Comparison of ENCODE assay signal across 22 cellular contexts in genomic region chr5:148653271-148653839, GRCh38. TPM values are rescaled to one million over a fixed set of nuclear protein-coding genes. Genes with fewer than 3 reads are reported as not detected.
DNase-seq lines count a peak whose midpoint lies in the region; ATAC-seq and TF ChIP-seq lines count a peak whose summit lies in the region.
"Had no signal": no experiment of that assay in that cellular context is flagged by ENCODE, and none has a peak within 500 bp of the region (broad histone marks: within the 10 kb centered on the region; RNA-seq: fewer than 3 reads in every experiment).

No MANE protein-coding gene starts in this region.

- H3K9me3 ChIP-seq in hepatocyte (ENCODE audit: low read depth): no peaks in the 10 kb centered on the region
- H3K9me3 ChIP-seq in neural cell (ENCODE audit: low read length): no peaks in the 10 kb centered on the region
- H3K9me3 ChIP-seq: pancreas had no signal

- H3K27ac ChIP-seq in hepatocyte: no peak overlapping the region
- no peak overlapping the region for H3K27ac ChIP-seq in neural cell (ENCODE audit: low read length)
- H3K27ac ChIP-seq: pancreas had no signal

- peaks cover 47% of the 10 kb centered on the region for H3K27me3 ChIP-seq in hepatocyte
- peaks cover 41% of the 10 kb centered on the region for H3K27me3 ChIP-seq in neural cell (ENCODE audit: insufficient read depth, low read depth, low read length)

- H3K4me3 Mint-ChIP-seq in stimulated activated naive CD8-positive, alpha-beta T cell treated with anti-CD3 and anti-CD28 coated beads, Interleukin-15, amount 100 ng/mL, for 72 hours: no peak overlapping the region
- H3K4me3 Mint-ChIP-seq: activated naive CD8-positive, alpha-beta T cell treated with anti-CD3 and anti-CD28 coated beads, Interleukin-2, amount 10 ng/mL, durations not matched to agents 7 days and 5 days; activated T-cell treated with anti-CD3 and anti-CD28 coated beads, Interleukin-2, amount 50 U/mL, for 4 hours; CD4-positive, alpha-beta memory T cell; HFFc6; stimulated activated naive B cell treated with anti-CD40 and anti-IgM and Interleukin-4, amounts not matched to agents 10 μg/mL and 1 μg/mL and 100 μg/mL, for 72 hours had no signal

- H3K4me1 Mint-ChIP-seq in stimulated activated naive CD8-positive, alpha-beta T cell treated with anti-CD3 and anti-CD28 coated beads, Interleukin-15, amount 100 ng/mL, for 72 hours: no peaks in the 10 kb centered on the region
- H3K4me1 Mint-ChIP-seq: activated naive CD8-positive, alpha-beta T cell treated with anti-CD3 and anti-CD28 coated beads, Interleukin-2, amount 10 ng/mL, durations not matched to agents 7 days and 5 days; stimulated activated naive B cell treated with anti-CD40 and anti-IgM and Interleukin-4, amounts not matched to agents 10 μg/mL and 1 μg/mL and 100 μg/mL, for 72 hours had no signal

- H3K36me3 ChIP-seq in hepatocyte (replicated peaks; ENCODE audit: insufficient read depth, low read depth) (no peaks in the 10 kb centered on the region), neural cell (ENCODE audit: insufficient read depth, low read length) (no peaks in the 10 kb centered on the region)
- H3K36me3 ChIP-seq: pancreas had no signal

- WGBS in hepatocyte (ENCODE audit: low lambda C conversion rate, missing lambda C conversion rate): 82% methylated on average over 11 of the region's 11 CpGs

- H3K27me3 Mint-ChIP-seq in stimulated activated naive CD8-positive, alpha-beta T cell treated with anti-CD3 and anti-CD28 coated beads, Interleukin-15, amount 100 ng/mL, for 72 hours: peaks cover 65% of the 10 kb centered on the region

- H3K27ac Mint-ChIP-seq in stimulated activated naive CD8-positive, alpha-beta T cell treated with anti-CD3 and anti-CD28 coated beads, Interleukin-15, amount 100 ng/mL, for 72 hours: no peak overlapping the region
- H3K27ac Mint-ChIP-seq: activated naive CD8-positive, alpha-beta T cell treated with anti-CD3 and anti-CD28 coated beads, Interleukin-2, amount 10 ng/mL, durations not matched to agents 7 days and 5 days; CD4-positive, alpha-beta memory T cell; HFFc6; stimulated activated naive B cell treated with anti-CD40 and anti-IgM and Interleukin-4, amounts not matched to agents 10 μg/mL and 1 μg/mL and 100 μg/mL, for 72 hours had no signal

- no peaks in the 10 kb centered on the region for H3K4me1 ChIP-seq in hepatocyte (ENCODE audit: insufficient read depth)

- no peaks in the 10 kb centered on the region for H3K79me2 ChIP-seq in hepatocyte
- H3K79me2 ChIP-seq in neural cell (replicated peaks; ENCODE audit: insufficient read depth, low read length): no peaks in the 10 kb centered on the region

- peak overlapping the region; percentile 24 for H3K9ac ChIP-seq in neural cell (ENCODE audit: low read length)

- H3K4me3 ChIP-seq in hepatocyte (no peak overlapping the region), neural cell (ENCODE audit: low read length) (peak overlapping the region; percentile 62)

- H3K9me3 Mint-ChIP-seq in stimulated activated naive CD8-positive, alpha-beta T cell treated with anti-CD3 and anti-CD28 coated beads, Interleukin-15, amount 100 ng/mL, for 72 hours: no peaks in the 10 kb centered on the region
- H3K9me3 Mint-ChIP-seq: activated naive CD8-positive, alpha-beta T cell treated with anti-CD3 and anti-CD28 coated beads, Interleukin-2, amount 10 ng/mL, durations not matched to agents 7 days and 5 days; activated T-cell treated with anti-CD3 and anti-CD28 coated beads, Interleukin-2, amount 50 U/mL, for 4 hours; CD4-positive, alpha-beta memory T cell; HFFc6; stimulated activated naive B cell treated with anti-CD40 and anti-IgM and Interleukin-4, amounts not matched to agents 10 μg/mL and 1 μg/mL and 100 μg/mL, for 72 hours had no signal

- H2AFZ ChIP-seq in hepatocyte (no peak overlapping the region), neural cell (ENCODE audit: low read depth, low read length) (no peak overlapping the region)

- TF ChIP-seq RAD21 in neural cell (conservative IDR thresholded peaks at IDR 0.05): no peak

- H4K20me1 ChIP-seq in hepatocyte (ENCODE audit: insufficient read depth, poor library complexity, severe bottlenecking) (no peaks in the 10 kb centered on the region), neural cell (ENCODE audit: insufficient read depth) (no peaks in the 10 kb centered on the region)

- TF ChIP-seq EP300 in neural cell (conservative IDR thresholded peaks at IDR 0.05; ENCODE audit: poor library complexity, severe bottlenecking): no peak

- ATAC-seq in stimulated activated naive CD8-positive, alpha-beta T cell treated with anti-CD3 and anti-CD28 coated beads, Interleukin-15, amount 100 ng/mL, for 72 hours: peak; percentile 37
- no peak for ATAC-seq in stimulated activated naive CD8-positive, alpha-beta T cell treated with anti-CD3 and anti-CD28 coated beads, Interleukin-15, Interleukin-2, amounts not matched to agents 100 U/mL and 50 U/mL, for 24 hours
- ATAC-seq in GM18867 (IDR thresholded peaks at IDR 0.05; ENCODE audit: unreplicated experiment): no peak
- ATAC-seq: PC-3; stimulated activated naive B cell treated with anti-CD40 and anti-IgM and Interleukin-4, amounts not matched to agents 10 μg/mL and 1 μg/mL and 100 μg/mL, for 72 hours had no signal

- TF ChIP-seq CTCF in hepatocyte (IDR thresholded peaks at IDR 0.05; ENCODE audit: poor library complexity) (no peak), neural cell (IDR thresholded peaks at IDR 0.05; ENCODE audit: poor library complexity, severe bottlenecking) (no peak)

- no peaks in the 10 kb centered on the region for H3K9me2 ChIP-seq in hepatocyte (replicated peaks; ENCODE audit: insufficient read depth)
- no peaks in the 10 kb centered on the region for H3K9me2 ChIP-seq in neural cell (ENCODE audit: insufficient read depth, low read length)

- H3K4me2 ChIP-seq in hepatocyte (peak overlapping the region; percentile 93), neural cell (ENCODE audit: low read length) (no peak overlapping the region)

- DNase-seq in stimulated activated naive CD8-positive, alpha-beta T cell treated with anti-CD3 and anti-CD28 coated beads, Interleukin-15, amount 100 ng/mL, for 72 hours: no peak
- no peak for DNase-seq in stimulated activated naive CD8-positive, alpha-beta T cell treated with anti-CD3 and anti-CD28 coated beads, Interleukin-15, Interleukin-2, amounts not matched to agents 100 U/mL and 50 U/mL, for 24 hours
- DNase-seq in hepatocyte (ENCODE audit: low spot score): no peak
- no peak for DNase-seq in stimulated activated CD4-positive, alpha-beta T cell treated with anti-CD3 and anti-CD28 coated beads, Interleukin-4, amount 100 ng/mL, for 24 hours
- no peak for DNase-seq in glomerular visceral epithelial cell (ENCODE audit: extremely low spot score)
- no peak for DNase-seq in dermis blood vessel endothelial cell
- DNase-seq: ACHN; activated CD4-positive, alpha-beta T cell treated with anti-CD3 and anti-CD28 coated beads, Interleukin-2, amount 50 U/mL, for 4 hours; activated naive CD8-positive, alpha-beta T cell treated with anti-CD3 and anti-CD28 coated beads, Interleukin-2, amount 10 ng/mL, durations not matched to agents 7 days and 5 days; activated T-cell treated with anti-CD3 and anti-CD28 coated beads, Interleukin-2, amount 50 U/mL, for 4 hours; CD4-positive, alpha-beta memory T cell; HFFc6; IMR-90; NCI-H1048; NCI-H69; PC-3; stimulated activated naive B cell treated with anti-CD40 and anti-IgM and Interleukin-4, amounts not matched to agents 10 μg/mL and 1 μg/mL and 100 μg/mL, for 72 hours had no signal

- no peaks in the 10 kb centered on the region for H3F3A ChIP-seq in neural cell (ENCODE audit: insufficient read depth, low read length, poor library complexity, severe bottlenecking)

TF ChIP-seq in neural cell, 6 proteins besides CTCF, POLR2A, EP300 and RAD21:
- TF ChIP-seq MXI1 (conservative IDR thresholded peaks at IDR 0.05; ENCODE audit: poor library complexity, severe bottlenecking) (no peak), SMC3 (conservative IDR thresholded peaks at IDR 0.05; ENCODE audit: poor library complexity) (no peak), REST (IDR thresholded peaks at IDR 0.05; ENCODE audit: borderline replicate concordance) (no peak), TAF1 (IDR thresholded peaks at IDR 0.05; ENCODE audit: low read depth) (no peak), EZH2 (IDR thresholded peaks at IDR 0.05; ENCODE audit: borderline replicate concordance, insufficient read depth, low read length, poor library complexity, severe bottlenecking) (no peak), POLR2AphosphoS5 (IDR thresholded peaks at IDR 0.05) (no peak)

RNA-seq across cellular contexts. Expression of gene HTR4, which starts 1.0 kb away (rescaled TPM):
- total RNA-seq in hepatocyte (2.0 and 2.3 TPM in 2 replicates), dermis blood vessel endothelial cell (0.14 TPM in 1 of 2 replicates, not detected in the other)
- polyA plus RNA-seq in hepatocyte (0.17 and 0.29 TPM in 2 replicates), neural cell (0.24 TPM in 1 of 2 replicates, not detected in the other)
- polyA minus RNA-seq in neural cell: 0.58 and 0.97 TPM in 2 replicates
- total RNA-seq: activated naive CD8-positive, alpha-beta T cell treated with anti-CD3 and anti-CD28 coated beads, Interleukin-2, amount 10 ng/mL, durations not matched to agents 7 days and 5 days; activated T-cell treated with anti-CD3 and anti-CD28 coated beads, Interleukin-2, amount 50 U/mL, for 4 hours; CD4-positive, alpha-beta memory T cell; fibroblast of villous mesenchyme; HFFc6; IMR-90; pancreas; PC-3 had no signal
- polyA plus RNA-seq: CD4-positive, alpha-beta memory T cell; IMR-90; keratinocyte; pancreas had no signal
